In genomic region chr22:32265882-32266767, GRCh38 we compare ENCODE assay signal across 8 cellular contexts. TPM values are rescaled to one million over a fixed set of nuclear protein-coding genes. Genes with fewer than 3 reads are reported as not detected.
A peak's percentile ranks its signal among the peaks of the same experiment; 100 is the strongest.
DNase-seq lines count a peak whose midpoint lies in the region; ATAC-seq and TF ChIP-seq lines count a peak whose summit lies in the region.

No MANE protein-coding gene starts in this region.

- H3K27ac Mint-ChIP-seq in memory B cell, result no peak overlapping the region

- no peaks in the 10 kb centered on the region for H3K9me3 Mint-ChIP-seq in memory B cell

- H3K4me1 Mint-ChIP-seq in memory B cell, result no peaks in the 10 kb centered on the region

- peak overlapping the region in 4 of 59 donors; percentile 13 to 50 (median 27) for H3K27ac ChIP-seq in dorsolateral prefrontal cortex

- no peaks in the 10 kb centered on the region for H3K27me3 ChIP-seq in dorsolateral prefrontal cortex

- H3K4me3 Mint-ChIP-seq in memory B cell, result no peak overlapping the region

- DNase-seq in AG08396 (ENCODE audit: low spot score) (peak; percentile 70), H4 (ENCODE audit: low spot score) (peak; percentile 57), NCI-H446 treated with DMSO at 0.1 percent for 48 hours (lab: John Stamatoyannopoulos, UW) (peak; percentile 36), dorsolateral prefrontal cortex (peak; percentile 42 to 75 (median 70)), memory B cell (ENCODE audit: low spot score in 2 of 2) (peak; percentile 23 to 37)
- DNase-seq in activated CD4-positive, alpha-beta T cell treated with anti-CD3 and anti-CD28 coated beads, Interleukin-2, amount 50 U/mL, for 24 hours (ENCODE audit: low read depth in 1 of 2, low spot score in 1 of 2), result peak; percentile 38 to 74
- DNase-seq in stimulated activated CD8-positive, alpha-beta memory T cell treated with anti-CD3 and anti-CD28 coated beads, Interleukin-15, amount 100 ng/mL, for 24 hours (ENCODE audit: low read depth), result peak; percentile 29

- intact Hi-C loops in dorsolateral prefrontal cortex (cut with DNase I), result loop anchor here (5.0 to 10.0 kb wide), 4 partner anchors 64 to 291 kb away; no protein-coding TSS in a partner anchor

- H3K4me3 ChIP-seq in dorsolateral prefrontal cortex, result peak overlapping the region in 15 of 59 donors; percentile 6 to 42 (median 30)

- no peaks in the 10 kb centered on the region for H3K36me3 Mint-ChIP-seq in memory B cell

- peaks cover 5% of the 10 kb centered on the region for H3K27me3 Mint-ChIP-seq in memory B cell

- TF ChIP-seq CTCF in dorsolateral prefrontal cortex (IDR thresholded peaks at IDR 0.05 in 54 of 56, conservative IDR thresholded peaks at IDR 0.05 in 2 of 56; ENCODE audit: low read depth in 1 of 56, partially characterized antibody in 56 of 56), result peak; percentile 68 to 93 (median 85)

- peak; percentile 69 for ATAC-seq in memory B cell (ENCODE audit: low read depth)
- no peak for ATAC-seq in GM18868 (IDR thresholded peaks at IDR 0.05; ENCODE audit: unreplicated experiment)

RNA-seq across cellular contexts. Expression of gene SLC5A4, which starts 11.0 kb away (rescaled TPM):
- total RNA-seq in H4 (2014; rRNA removed; shearing (Covaris generic)), result 0.04 TPM in 1 of 2 replicates, not detected in the other
- total RNA-seq in dorsolateral prefrontal cortex, result 1 to 10 TPM in 36 of 120 experiments, under 1 TPM in 70, not detected in 14; 0.23 to 9.1 (median 0.72) TPM
